1 cellular context compared by ENCODE assay signal in the genomic region with DNA sequence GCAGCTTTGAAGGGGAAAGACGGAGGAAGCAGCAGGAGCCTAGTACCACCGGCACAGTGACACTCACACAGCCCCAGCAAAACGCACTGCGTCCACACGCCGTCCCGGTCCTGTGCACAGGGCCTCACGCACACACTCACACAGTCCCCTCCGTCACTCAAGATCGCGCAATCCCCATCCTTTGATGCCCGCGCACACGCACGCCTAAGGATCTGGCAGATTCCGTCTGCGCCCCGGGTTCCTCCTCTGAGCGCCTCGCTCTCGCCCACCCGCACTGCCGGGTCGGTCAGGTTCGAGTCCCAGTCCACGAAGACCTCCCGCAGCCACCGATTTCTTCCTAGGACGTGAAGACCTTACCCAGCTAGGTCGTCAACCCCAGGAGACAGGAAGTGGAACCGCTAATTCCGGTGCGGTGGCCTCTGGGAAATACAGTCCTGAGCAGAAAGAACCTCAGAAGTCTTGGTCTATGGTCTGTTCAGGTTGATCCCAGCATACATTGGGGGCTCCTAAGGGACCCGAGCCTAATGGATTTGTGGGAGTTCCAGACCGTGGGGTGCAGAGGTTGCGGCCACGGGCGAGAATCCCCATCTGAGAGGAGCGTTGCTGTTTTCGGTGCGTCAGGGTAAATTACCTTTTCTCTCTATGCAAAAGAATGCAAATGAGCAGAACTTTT.
A peak's percentile ranks its signal among the peaks of the same experiment; 100 is the strongest.
TF ChIP-seq lines count a peak whose summit lies in the region.

Gene ZNF780B, minus strand, starts transcription at position 400 of the 673 bp plus-strand sequence. CDS start 5,899 bp downstream, outside the sequence.

TF ChIP-seq in HepG2, 621 proteins besides CTCF, POLR2A, EP300 and RAD21 (continued from another document):
- TF ChIP-seq, protein P1, sequence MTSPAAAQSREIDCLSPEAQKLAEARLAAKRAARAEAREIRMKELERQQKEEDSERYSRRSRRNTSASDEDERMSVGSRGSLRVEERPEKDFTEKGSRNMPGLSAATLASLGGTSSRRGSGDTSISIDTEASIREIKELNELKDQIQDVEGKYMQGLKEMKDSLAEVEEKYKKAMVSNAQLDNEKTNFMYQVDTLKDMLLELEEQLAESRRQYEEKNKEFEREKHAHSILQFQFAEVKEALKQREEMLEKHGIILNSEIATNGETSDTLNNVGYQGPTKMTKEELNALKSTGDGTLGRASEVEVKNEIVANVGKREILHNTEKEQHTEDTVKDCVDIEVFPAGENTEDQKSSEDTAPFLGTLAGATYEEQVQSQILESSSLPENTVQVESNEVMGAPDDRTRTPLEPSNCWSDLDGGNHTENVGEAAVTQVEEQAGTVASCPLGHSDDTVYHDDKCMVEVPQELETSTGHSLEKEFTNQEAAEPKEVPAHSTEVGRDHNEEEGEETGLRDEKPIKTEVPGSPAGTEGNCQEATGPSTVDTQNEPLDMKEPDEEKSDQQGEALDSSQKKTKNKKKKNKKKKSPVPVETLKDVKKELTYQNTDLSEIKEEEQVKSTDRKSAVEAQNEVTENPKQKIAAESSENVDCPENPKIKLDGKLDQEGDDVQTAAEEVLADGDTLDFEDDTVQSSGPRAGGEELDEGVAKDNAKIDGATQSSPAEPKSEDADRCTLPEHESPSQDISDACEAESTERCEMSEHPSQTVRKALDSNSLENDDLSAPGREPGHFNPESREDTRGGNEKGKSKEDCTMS (CRISPR knock-in tag; conservative IDR thresholded peaks at IDR 0.05): no peak
- TF ChIP-seq JUNB (CRISPR knock-in tag; IDR thresholded peaks at IDR 0.05; ENCODE audit: borderline replicate concordance) (no peak), SNAI1 (CRISPR knock-in tag; IDR thresholded peaks at IDR 0.05; ENCODE audit: borderline replicate concordance) (peak; percentile 67; the same call in 1 of the 2 replicates), MXD3 (CRISPR knock-in tag; IDR thresholded peaks at IDR 0.05) (0 out of 2 replicates have a peak, but pooled peaks have one; percentile 55), HBP1 (CRISPR knock-in tag; IDR thresholded peaks at IDR 0.05; ENCODE audit: low read depth) (0 out of 2 replicates have a peak, but pooled peaks have one; percentile 53), CENPX (CRISPR knock-in tag; IDR thresholded peaks at IDR 0.05) (no peak), ZNF597 (CRISPR knock-in tag; IDR thresholded peaks at IDR 0.05) (no peak), POLR2G (IDR thresholded peaks at IDR 0.05; ENCODE audit: low read depth, low read length) (peak; percentile 82), ZNF44 (CRISPR knock-in tag; IDR thresholded peaks at IDR 0.05) (no peak), ZNF501 (CRISPR knock-in tag; IDR thresholded peaks at IDR 0.05) (peak; percentile 77), TEAD3 (CRISPR knock-in tag; optimal IDR thresholded peaks at IDR 0.05; ENCODE audit: borderline replicate concordance) (peak; percentile 21), CREM (IDR thresholded peaks at IDR 0.05) (peak; percentile 70), CREM (CRISPR knock-in tag; IDR thresholded peaks at IDR 0.05) (no peak), ELF3 (CRISPR knock-in tag; IDR thresholded peaks at IDR 0.05) (no peak), ATF1 (CRISPR knock-in tag; IDR thresholded peaks at IDR 0.05) (no peak), KDM5A (IDR thresholded peaks at IDR 0.05; ENCODE audit: borderline replicate concordance, low read length) (no peak; the same call in 1 of the 2 replicates), KMT2B (CRISPR knock-in tag; IDR thresholded peaks at IDR 0.05) (peak; percentile 94), SMARCE1 (IDR thresholded peaks at IDR 0.05; ENCODE audit: borderline replicate concordance) (no peak), ZNF253 (CRISPR knock-in tag; IDR thresholded peaks at IDR 0.05; ENCODE audit: borderline replicate concordance) (no peak), SMARCC2 (IDR thresholded peaks at IDR 0.05) (no peak)
- TF ChIP-seq, protein P2, sequence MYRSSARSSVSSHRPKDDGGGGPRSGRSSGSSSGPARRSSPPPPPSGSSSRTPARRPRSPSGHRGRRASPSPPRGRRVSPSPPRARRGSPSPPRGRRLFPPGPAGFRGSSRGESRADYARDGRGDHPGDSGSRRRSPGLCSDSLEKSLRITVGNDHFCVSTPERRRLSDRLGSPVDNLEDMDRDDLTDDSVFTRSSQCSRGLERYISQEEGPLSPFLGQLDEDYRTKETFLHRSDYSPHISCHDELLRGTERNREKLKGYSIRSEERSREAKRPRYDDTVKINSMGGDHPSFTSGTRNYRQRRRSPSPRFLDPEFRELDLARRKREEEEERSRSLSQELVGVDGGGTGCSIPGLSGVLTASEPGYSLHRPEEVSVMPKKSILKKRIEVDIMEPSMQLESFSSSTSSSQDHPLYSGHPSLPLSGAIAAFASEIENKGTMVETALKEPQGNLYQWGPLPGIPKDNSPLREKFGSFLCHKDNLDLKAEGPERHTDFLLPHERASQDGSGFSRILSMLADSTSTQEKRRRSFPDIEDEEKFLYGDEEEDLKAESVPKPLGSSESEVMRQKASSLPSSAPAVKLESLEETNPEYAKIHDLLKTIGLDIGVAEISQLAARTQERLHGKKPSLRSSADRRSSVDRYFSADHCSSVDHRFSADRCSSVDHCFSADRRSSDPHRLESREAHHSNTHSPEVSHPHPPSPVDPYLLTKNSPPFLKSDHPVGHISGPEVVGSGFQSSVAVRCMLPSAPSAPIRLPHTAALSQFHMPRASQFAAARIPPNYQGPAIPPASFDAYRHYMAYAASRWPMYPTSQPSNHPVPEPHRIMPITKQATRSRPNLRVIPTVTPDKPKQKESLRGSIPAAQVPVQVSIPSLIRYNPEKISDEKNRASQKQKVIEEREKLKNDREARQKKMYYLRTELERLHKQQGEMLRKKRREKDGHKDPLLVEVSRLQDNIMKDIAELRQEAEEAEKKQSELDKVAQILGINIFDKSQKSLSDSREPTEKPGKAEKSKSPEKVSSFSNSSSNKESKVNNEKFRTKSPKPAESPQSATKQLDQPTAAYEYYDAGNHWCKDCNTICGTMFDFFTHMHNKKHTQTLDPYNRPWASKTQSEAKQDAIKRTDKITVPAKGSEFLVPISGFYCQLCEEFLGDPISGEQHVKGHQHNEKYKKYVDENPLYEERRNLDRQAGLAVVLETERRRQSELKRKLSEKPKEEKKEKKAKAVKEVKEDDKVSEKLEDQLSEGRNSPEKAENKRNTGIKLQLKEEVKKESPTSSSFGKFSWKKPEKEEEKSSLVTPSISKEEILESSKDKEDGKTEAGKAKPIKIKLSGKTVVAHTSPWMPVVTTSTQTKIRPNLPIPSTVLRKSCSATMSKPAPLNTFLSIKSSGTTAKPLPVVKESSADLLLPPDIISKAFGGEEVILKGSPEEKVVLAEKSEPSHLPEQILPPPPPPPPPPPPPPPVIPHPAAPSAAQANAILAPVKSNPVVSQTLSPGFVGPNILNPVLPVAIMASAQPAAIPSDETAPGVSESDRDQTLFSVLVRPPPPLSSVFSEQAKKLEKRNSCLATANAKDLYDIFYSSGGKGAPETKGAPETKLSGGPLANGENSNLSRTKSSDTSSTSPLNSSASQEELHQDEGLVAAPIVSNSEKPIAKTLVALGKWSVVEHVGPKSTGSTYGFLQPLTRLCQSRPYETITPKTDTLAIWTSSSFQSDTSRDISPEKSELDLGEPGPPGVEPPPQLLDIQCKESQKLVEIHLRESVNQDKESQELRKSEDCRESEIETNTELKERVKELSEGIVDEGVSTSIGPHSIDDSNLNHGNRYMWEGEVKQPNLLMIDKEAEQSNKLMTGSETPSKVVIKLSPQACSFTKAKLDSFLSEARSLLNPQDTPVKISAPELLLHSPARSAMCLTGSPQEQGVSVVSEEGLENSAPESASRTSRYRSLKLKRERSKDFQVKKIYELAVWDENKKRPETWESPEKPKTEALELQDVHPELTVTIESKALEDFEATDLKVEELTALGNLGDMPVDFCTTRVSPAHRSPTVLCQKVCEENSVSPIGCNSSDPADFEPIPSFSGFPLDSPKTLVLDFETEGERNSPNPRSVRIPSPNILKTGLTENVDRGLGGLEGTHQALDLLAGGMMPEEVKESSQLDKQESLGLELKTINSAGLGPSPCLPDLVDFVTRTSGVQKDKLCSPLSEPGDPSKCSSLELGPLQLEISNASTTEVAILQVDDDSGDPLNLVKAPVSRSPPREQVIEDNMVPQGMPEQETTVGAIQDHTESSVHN (CRISPR knock-in tag; IDR thresholded peaks at IDR 0.05): no peak
